In the genomic region with DNA sequence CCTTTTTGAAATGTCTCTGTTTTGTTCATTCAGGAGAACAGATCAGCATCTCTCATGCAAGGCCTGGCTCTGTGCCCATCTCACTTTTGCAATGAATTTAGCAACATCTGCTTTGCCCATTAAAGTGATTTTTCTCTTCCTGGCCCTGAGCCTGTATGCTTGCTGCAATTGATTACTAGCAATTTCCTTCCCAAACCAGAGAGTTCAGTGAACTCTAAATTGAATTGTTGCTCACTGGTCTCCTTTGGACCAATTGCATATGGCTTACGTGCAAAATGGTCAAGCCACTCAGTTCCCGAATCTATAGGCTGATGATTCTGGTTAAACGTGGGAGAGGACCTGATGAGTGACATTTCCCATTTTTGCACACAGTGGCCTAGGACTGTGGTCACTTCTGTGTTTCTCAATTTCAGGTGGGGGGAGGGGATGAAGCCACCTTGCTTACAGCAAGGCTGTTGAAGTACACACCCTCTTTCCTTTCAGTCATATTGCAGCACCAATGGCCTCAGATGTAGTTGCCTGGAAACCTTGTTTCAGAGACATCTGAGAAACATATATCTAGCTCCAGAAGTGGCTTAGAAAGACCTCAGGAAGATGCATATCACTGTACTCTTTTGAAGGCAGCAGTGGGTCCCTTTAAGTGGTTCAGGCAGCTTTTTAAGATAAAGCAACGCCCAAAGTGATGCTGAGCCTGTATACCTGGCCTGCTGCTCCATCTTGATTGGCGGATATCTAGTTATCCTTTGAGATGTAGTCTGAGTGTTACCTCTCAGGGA, we compare ENCODE assay signal across 1 cellular context.
TF ChIP-seq lines count a peak whose summit lies in the region.

No MANE protein-coding gene starts in this region.

TF ChIP-seq in HEK293T, 16 proteins besides CTCF, POLR2A, EP300 and RAD21 (continued from another document):
- no peak for TF ChIP-seq ELF4 (IDR thresholded peaks at IDR 0.05)
- TF ChIP-seq NFRKB (IDR thresholded peaks at IDR 0.05): no peak
- TF ChIP-seq PKNOX1 (IDR thresholded peaks at IDR 0.05): no peak
- no peak for TF ChIP-seq HDGF (IDR thresholded peaks at IDR 0.05; ENCODE audit: borderline replicate concordance)
- TF ChIP-seq LEF1 (IDR thresholded peaks at IDR 0.05; ENCODE audit: borderline replicate concordance): no peak
- TF ChIP-seq ARNT (IDR thresholded peaks at IDR 0.05): no peak
